Comparison of ENCODE assay signal across 11 cellular contexts in genomic region chr5:139147743-139148079, GRCh38. TPM values are rescaled to one million over a fixed set of nuclear protein-coding genes. Genes with fewer than 3 reads are reported as not detected.
DNase-seq lines count a peak whose midpoint lies in the region; ATAC-seq and TF ChIP-seq lines count a peak whose summit lies in the region.
"Had no signal": no experiment of that assay in that cellular context is flagged by ENCODE, and none has a peak within 500 bp of the region (broad histone marks: within the 10 kb centered on the region; RNA-seq: fewer than 3 reads in every experiment).

No MANE protein-coding gene starts in this region.

- TF ChIP-seq CTCF in A673 (conservative IDR thresholded peaks at IDR 0.05; ENCODE audit: low read depth, low read length) (no peak), choroid plexus epithelial cell (conservative IDR thresholded peaks at IDR 0.05; ENCODE audit: low read depth, low read length) (no peak)

- H3K4me3 ChIP-seq in A673 (ENCODE audit: low read depth, low read length, poor library complexity, severe bottlenecking) (no peak overlapping the region), choroid plexus epithelial cell (ENCODE audit: low read depth, low read length) (no peak overlapping the region)

- no peak for ATAC-seq in GM19023 (IDR thresholded peaks at IDR 0.05; ENCODE audit: unreplicated experiment)
- ATAC-seq in HG02938 (IDR thresholded peaks at IDR 0.05; ENCODE audit: unreplicated experiment), result no peak
- no peak for ATAC-seq in effector memory CD8-positive, alpha-beta T cell (replicated peaks)

- peaks cover 5% of the 10 kb centered on the region in 2 donors for H3K4me1 Mint-ChIP-seq in effector memory CD8-positive, alpha-beta T cell (ENCODE audit: low read depth in 2 of 2)

- H3K9me3 ChIP-seq in A673 (ENCODE audit: low read depth, low read length, poor library complexity, severe bottlenecking), result no peaks in the 10 kb centered on the region

- H3K36me3 Mint-ChIP-seq in effector memory CD8-positive, alpha-beta T cell (ENCODE audit: insufficient read depth), result peaks cover 3% of the 10 kb centered on the region
- H3K36me3 Mint-ChIP-seq: CD4-positive, CD25-positive, alpha-beta regulatory T cell had no signal

- no peaks in the 10 kb centered on the region for H3K27me3 Mint-ChIP-seq in effector memory CD8-positive, alpha-beta T cell
- H3K27me3 Mint-ChIP-seq: CD4-positive, CD25-positive, alpha-beta regulatory T cell had no signal

- POLR2A ChIA-PET in A673 (lab: Charles Lee; ENCODE audit: low non-redundant PET), result no interaction called here

- H3K27ac ChIP-seq in A673 (ENCODE audit: low read depth, low read length, poor library complexity, severe bottlenecking), result no peak overlapping the region
- H3K27ac ChIP-seq: KMS-11 had no signal

- H3K9me3 Mint-ChIP-seq in effector memory CD8-positive, alpha-beta T cell, result no peaks in the 10 kb centered on the region

- BruUV-seq in A673 (replicated peaks; lab: Mats Ljungman, UMichigan), result no TSS peak

- CTCF ChIA-PET in A673 (lab: Charles Lee), result interaction anchor here (0.5 kb wide), 1 partner anchor 276 kb away, joined by 7 read pairs; no protein-coding TSS in a partner anchor

- DNase-seq in A673 (ENCODE audit: low spot score) (peak; percentile 72), NCI-H1092 (lab: John Stamatoyannopoulos, UW) (peak; percentile 26), choroid plexus epithelial cell (ENCODE audit: low read depth) (peak; percentile 58), medulla oblongata (ENCODE audit: extremely low spot score) (peak; percentile 73), KBM-7 (no peak)
- no peak for DNase-seq in effector memory CD8-positive, alpha-beta T cell
- DNase-seq: activated CD4-positive, CD25-positive, alpha-beta regulatory T cell treated with anti-CD3 and anti-CD28 coated beads, Interleukin-2, amount 50 U/mL, for 72 hours had no signal

- H3K27ac Mint-ChIP-seq in effector memory CD8-positive, alpha-beta T cell, result peak overlapping the region in 1 of 2 donors; percentile 55

- no peak overlapping the region for H3K4me3 Mint-ChIP-seq in effector memory CD8-positive, alpha-beta T cell
- H3K4me3 Mint-ChIP-seq: CD4-positive, CD25-positive, alpha-beta regulatory T cell had no signal

- peaks cover 19% of the 10 kb centered on the region for H3K4me1 ChIP-seq in A673 (ENCODE audit: insufficient read depth, low read length, poor library complexity, severe bottlenecking)

- no peaks in the 10 kb centered on the region for H3K36me3 ChIP-seq in A673 (ENCODE audit: insufficient read depth, low read length, poor library complexity, severe bottlenecking)

- no peaks in the 10 kb centered on the region for H3K27me3 ChIP-seq in A673 (replicated peaks; ENCODE audit: insufficient read depth, low read depth, low read length, poor library complexity)

- in situ Hi-C loops in KBM-7 (cut with MboI; ENCODE audit: low pct_unique_long_range_greater_than_20kb, low sequenced_read_pairs), result no loop called here

- intact Hi-C loops in A673 (cut with micrococcal nuclease; ENCODE audit: unreplicated experiment), result no loop called here

RNA-seq across cellular contexts. Expression of gene SIL1, which starts 50.5 kb away (rescaled TPM):
- total RNA-seq in A673 (2021), result 18.7 and 22.0 TPM in 2 replicates

Comparison
In these comparisons a context has a peak if more than half of its experiments do, and no peak if none do; other contexts are left out.
1. DNase-seq: peak in A673 (single experiment), NCI-H1092 (single experiment), choroid plexus epithelial cell (single experiment) and medulla oblongata (single experiment); none in KBM-7 (single experiment) and effector memory CD8-positive, alpha-beta T cell (0 of 3).